Comparison of ENCODE assay signal across 14 cellular contexts in the genomic region with DNA sequence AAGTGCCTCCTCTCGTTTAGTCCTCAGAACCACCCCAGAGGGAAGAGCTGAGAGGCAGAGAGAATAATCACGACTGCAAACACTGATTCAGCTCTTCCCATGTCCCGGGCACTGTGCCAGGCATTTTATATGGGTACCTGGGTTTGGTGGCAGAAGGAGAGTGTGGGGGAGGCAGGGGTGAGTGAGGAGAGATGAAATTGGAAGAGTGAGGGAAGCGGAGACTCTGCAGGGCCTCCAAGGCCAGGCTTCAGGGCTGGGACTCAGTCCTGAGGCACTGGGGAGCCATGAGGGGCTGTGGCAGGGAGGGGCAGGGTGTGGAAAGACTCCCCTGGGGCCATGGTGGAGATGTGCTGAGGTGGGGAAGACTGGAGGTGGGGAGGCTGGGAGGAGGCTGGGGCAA. TPM values are rescaled to one million over a fixed set of nuclear protein-coding genes. Genes with fewer than 3 reads are reported as not detected.
DNase-seq lines count a peak whose midpoint lies in the region; ATAC-seq and TF ChIP-seq lines count a peak whose summit lies in the region.
"Had no signal": no experiment of that assay in that cellular context is flagged by ENCODE, and none has a peak within 500 bp of the region (broad histone marks: within the 10 kb centered on the region; RNA-seq: fewer than 3 reads in every experiment).

No MANE protein-coding gene starts in this region.

- H3K27ac Mint-ChIP-seq in CD4-positive, alpha-beta T cell = no peak overlapping the region
- H3K27ac Mint-ChIP-seq: T-helper 1 cell treated with Interleukin-12 subunit alpha and Interleukin-12 subunit beta and Interleukin-4 antibody, amounts not matched to agents 30 μg/mL and 1 μg/mL, for 36 hours had no signal

- H3K4me1 Mint-ChIP-seq in CD4-positive, alpha-beta T cell (ENCODE audit: low read depth) = no peaks in the 10 kb centered on the region

- no peak overlapping the region for H3K4me3 Mint-ChIP-seq in CD4-positive, alpha-beta T cell
- H3K4me3 Mint-ChIP-seq: T-helper 1 cell treated with Interleukin-12 subunit alpha and Interleukin-12 subunit beta and Interleukin-4 antibody, amounts not matched to agents 30 μg/mL and 1 μg/mL, for 36 hours had no signal

- POLR2A ChIA-PET in CD4-positive, alpha-beta T cell (lab: Charles Lee) = no interaction called here

- no peak overlapping the region for H3K4me3 ChIP-seq in BLaER1 treated with 17β-estradiol and CSF1 and Interleukin-3, amounts not matched to agents 10 nM and 100 nM
- H3K4me3 ChIP-seq: ascending aorta, right lobe of liver had no signal

- peak overlapping the region in 10 of 11 experiments; percentile 3 to 96 (median 55); a peak in 19 of 22 replicates for H3K4me2 ChIP-seq in BLaER1 treated with 17β-estradiol and CSF1 and Interleukin-3, amounts not matched to agents 10 nM and 100 nM

- H3K36me3 ChIP-seq in BLaER1 treated with 17β-estradiol and CSF1 and Interleukin-3, amounts not matched to agents 10 nM and 100 nM = no peaks in the 10 kb centered on the region
- H3K36me3 ChIP-seq: ascending aorta, right lobe of liver had no signal

- intact Hi-C loops in CD4-positive, alpha-beta T cell (cut with DNase I, micrococcal nuclease) = no loop called here

- peak overlapping the region in 7 of 11 experiments; percentile 29 to 57 (median 39); a peak in 13 of 22 replicates for H3K27ac ChIP-seq in BLaER1 treated with 17β-estradiol and CSF1 and Interleukin-3, amounts not matched to agents 10 nM and 100 nM
- no peak overlapping the region for H3K27ac ChIP-seq in CD4-positive, alpha-beta T cell (ENCODE audit: low read depth, low read length)
- H3K27ac ChIP-seq: ascending aorta, right lobe of liver had no signal

- H3K4me1 ChIP-seq in BLaER1 treated with 17β-estradiol and CSF1 and Interleukin-3, amounts not matched to agents 10 nM and 100 nM = peaks cover 10 to 89% (median 81%) of the 10 kb centered on the region in 10 experiments
- H3K4me1 ChIP-seq: ascending aorta, right lobe of liver had no signal

- CTCF ChIA-PET in CD4-positive, alpha-beta T cell (lab: Charles Lee) = interaction anchor here (0.5 kb wide), 1 partner anchor 1736 kb away, joined by 3 read pairs; no protein-coding TSS in a partner anchor

- peak overlapping the region in 7 of 11 experiments; percentile 11 to 47 (median 46); a peak in 10 of 22 replicates for H3K9ac ChIP-seq in BLaER1 treated with 17β-estradiol and CSF1 and Interleukin-3, amounts not matched to agents 10 nM and 100 nM

- DNase-seq in NCI-H1092 treated with DMSO at 0.1 percent for 48 hours (lab: John Stamatoyannopoulos, UW) (peak; percentile 83), RPMI8226 (peak; percentile 87), kidney glomerular epithelial cell (lab: John Stamatoyannopoulos, UW) (peak; percentile 42), ecto neural progenitor cell (ENCODE audit: low spot score) (no peak), NAMALWA (ENCODE audit: low spot score) (no peak)
- DNase-seq in CD4-positive, alpha-beta T cell = no peak
- DNase-seq: activated CD8-positive, alpha-beta memory T cell treated with anti-CD3 and anti-CD28 coated beads, Interleukin-2, amount 50 U/mL, for 48 hours; NCI-H1930; right lobe of liver had no signal

- no peak for TF ChIP-seq CTCF in CD4-positive, alpha-beta T cell (IDR thresholded peaks at IDR 0.05)

- H3K36me3 Mint-ChIP-seq in CD4-positive, alpha-beta T cell (ENCODE audit: low read depth) = no peaks in the 10 kb centered on the region

- H3K27me3 ChIP-seq in BLaER1 treated with 17β-estradiol and CSF1 and Interleukin-3, amounts not matched to agents 10 nM and 100 nM = no peaks in the 10 kb centered on the region
- no peaks in the 10 kb centered on the region for H3K27me3 ChIP-seq in CD4-positive, alpha-beta T cell (ENCODE audit: control insufficient read depth, insufficient read depth, low read length)
- H3K27me3 ChIP-seq: ascending aorta, right lobe of liver had no signal

- H3K9me3 ChIP-seq in BLaER1 treated with 17β-estradiol and CSF1 and Interleukin-3, amounts not matched to agents 10 nM and 100 nM (replicated peaks in 1 of 11) = no peaks in the 10 kb centered on the region
- H3K9me3 ChIP-seq in CD4-positive, alpha-beta T cell (ENCODE audit: control insufficient read depth, low read length) = no peaks in the 10 kb centered on the region
- H3K9me3 ChIP-seq: ascending aorta, right lobe of liver had no signal

- H3K9me3 Mint-ChIP-seq in CD4-positive, alpha-beta T cell = no peaks in the 10 kb centered on the region
- H3K9me3 Mint-ChIP-seq: T-helper 1 cell treated with Interleukin-12 subunit alpha and Interleukin-12 subunit beta and Interleukin-4 antibody, amounts not matched to agents 30 μg/mL and 1 μg/mL, for 36 hours had no signal

- ATAC-seq in GM18907 (IDR thresholded peaks at IDR 0.05; ENCODE audit: unreplicated experiment) = no peak
- ATAC-seq in CD4-positive, alpha-beta T cell (ENCODE audit: poor library complexity) = no peak

- no peaks in the 10 kb centered on the region for H3K27me3 Mint-ChIP-seq in CD4-positive, alpha-beta T cell

- no peaks in the 10 kb centered on the region for H4K20me1 ChIP-seq in BLaER1 treated with 17β-estradiol and CSF1 and Interleukin-3, amounts not matched to agents 10 nM and 100 nM

RNA-seq across cellular contexts. Expression of a gene that starts 8.7 kb away (rescaled TPM):
- not detected for total RNA-seq in CD4-positive, alpha-beta T cell
- total RNA-seq: ascending aorta, liver had no signal

RNA-seq across cellular contexts. Expression of a gene that starts 9.2 kb away (rescaled TPM):
- 10 to 100 TPM in 1 of 2 experiments, 1 to 10 TPM in 1; 9.4 to 11.0 TPM for total RNA-seq in CD4-positive, alpha-beta T cell

RNA-seq across cellular contexts. Expression of a gene that starts 18.4 kb away (rescaled TPM):
- 10 to 100 TPM; 32.2 to 39.6 TPM for total RNA-seq in CD4-positive, alpha-beta T cell

RNA-seq across cellular contexts. Expression of a gene that starts 20.6 kb away (rescaled TPM):
- total RNA-seq in CD4-positive, alpha-beta T cell = under 1 TPM in 1 of 2 experiments, not detected in 1; 0.06 TPM

RNA-seq across cellular contexts. Expression of a gene that starts 47.6 kb away (rescaled TPM):
- total RNA-seq in CD4-positive, alpha-beta T cell = 100 to 1,000 TPM; 185 to 201 TPM

Comparison
In these comparisons a context has a peak if more than half of its experiments do, and no peak if none do; other contexts are left out.
1. DNase-seq: peak in NCI-H1092 treated with DMSO at 0.1 percent for 48 hours (single experiment), RPMI8226 (single experiment) and kidney glomerular epithelial cell (single experiment); none in ecto neural progenitor cell (single experiment), NAMALWA (single experiment) and CD4-positive, alpha-beta T cell (0 of 10).